8 cellular contexts compared by ENCODE assay signal in the genomic region with DNA sequence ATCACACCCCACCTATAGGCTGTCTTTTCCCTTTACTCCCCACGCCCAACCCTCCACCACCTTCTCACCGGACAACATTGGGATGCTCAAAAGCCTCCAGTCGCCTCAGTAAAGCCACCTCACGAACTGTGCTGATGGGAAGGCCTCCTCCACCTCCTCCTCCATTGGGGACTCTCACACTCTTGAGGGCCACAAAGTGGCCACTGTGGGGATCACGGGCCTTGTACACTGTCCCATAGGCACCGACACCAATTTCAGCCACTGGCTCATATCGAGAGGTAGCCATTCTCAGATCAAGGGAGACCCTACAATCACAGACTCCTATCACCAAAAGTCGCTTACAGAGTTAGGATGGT. TPM values are rescaled to one million over a fixed set of nuclear protein-coding genes. Genes with fewer than 3 reads are reported as not detected.
DNase-seq lines count a peak whose midpoint lies in the region; ATAC-seq, FAIRE-seq and TF ChIP-seq lines count a peak whose summit lies in the region.

No MANE protein-coding gene starts in this region.

- no peak for TF ChIP-seq CTCF in Caco-2 (IDR thresholded peaks at IDR 0.05; ENCODE audit: insufficient read depth in 1 of 2, low read depth in 1 of 2, low read length in 1 of 2, severe bottlenecking in 1 of 2, unreplicated experiment in 1 of 2)
- TF ChIP-seq CTCF in PC-3 (conservative IDR thresholded peaks at IDR 0.05; ENCODE audit: low read depth, low read length) = no peak
- no peak for TF ChIP-seq CTCF in endothelial cell (IDR thresholded peaks at IDR 0.05; ENCODE audit: unreplicated experiment)
- no peak for TF ChIP-seq CTCF in osteoblast (IDR thresholded peaks at IDR 0.05; ENCODE audit: extremely low read depth, low read depth, low read length)

- no peak for ATAC-seq in PC-3
- no peak for ATAC-seq in HG03378 (IDR thresholded peaks at IDR 0.05; ENCODE audit: unreplicated experiment)
- no peak for ATAC-seq in GM21360 (IDR thresholded peaks at IDR 0.05; ENCODE audit: unreplicated experiment)

- H3K27ac ChIP-seq in PC-3 (ENCODE audit: low read length) = peak overlapping the region; percentile 78; the same call in 1 of the 2 replicates
- peak overlapping the region; percentile 96 for H3K27ac ChIP-seq in osteoblast (ENCODE audit: low read depth, low read length)

- peak overlapping the region; percentile 99 for H3K27ac Mint-ChIP-seq in Caco-2 (ENCODE audit: unreplicated experiment)
- peak overlapping the region; percentile 99 for H3K27ac Mint-ChIP-seq in endothelial cell (ENCODE audit: unreplicated experiment)

- H3K4me1 Mint-ChIP-seq in Caco-2 (ENCODE audit: low read depth, unreplicated experiment) (peaks cover 25% of the 10 kb centered on the region), endothelial cell (ENCODE audit: unreplicated experiment) (peaks cover 49% of the 10 kb centered on the region)

- H3K36me3 Mint-ChIP-seq in Caco-2 (ENCODE audit: insufficient read depth, unreplicated experiment) (peaks cover 69% of the 10 kb centered on the region), endothelial cell (ENCODE audit: low read depth, unreplicated experiment) (peaks cover 52% of the 10 kb centered on the region)

- POLR2A ChIA-PET in Caco-2 (lab: Charles Lee) (interaction anchor here (0.8 kb wide), 1 partner anchor 21 kb away, joined by 5 read pairs; a partner anchor contains a TSS), PC-3 (lab: Charles Lee; ENCODE audit: unreplicated experiment) (no interaction called here)

- H3K9me3 Mint-ChIP-seq in Caco-2 (ENCODE audit: unreplicated experiment) (no peaks in the 10 kb centered on the region), endothelial cell (ENCODE audit: unreplicated experiment) (no peaks in the 10 kb centered on the region)

- peak overlapping the region; percentile 96 for H3K4me2 ChIP-seq in PC-3 (ENCODE audit: low read length)
- H3K4me2 ChIP-seq in osteoblast (ENCODE audit: insufficient read depth, low read length) = peak overlapping the region; percentile 85

- intact Hi-C loops in Caco-2 (cut with micrococcal nuclease; ENCODE audit: unreplicated experiment) (no loop called here), PC-3 (cut with micrococcal nuclease) (no loop called here)

- H3K9ac ChIP-seq in PC-3 (ENCODE audit: low read length) = peak overlapping the region; percentile 98

- H3K9me3 ChIP-seq in Caco-2 = no peaks in the 10 kb centered on the region
- H3K9me3 ChIP-seq in PC-3 (ENCODE audit: low read length) = no peaks in the 10 kb centered on the region
- H3K9me3 ChIP-seq in osteoblast (ENCODE audit: low read depth, low read length) = no peaks in the 10 kb centered on the region

- H2AFZ ChIP-seq in PC-3 (ENCODE audit: low read length) (peak overlapping the region; percentile 84), osteoblast (ENCODE audit: low read length) (peak overlapping the region; percentile 83)

- no peaks in the 10 kb centered on the region for H3K9me2 ChIP-seq in PC-3 (replicated peaks; ENCODE audit: low read length)

- TF ChIP-seq POLR2A in H54 (IDR thresholded peaks at IDR 0.05; ENCODE audit: low read depth, low read length) = no peak

- H3K27me3 ChIP-seq in Caco-2 (replicated peaks; ENCODE audit: control insufficient read depth, insufficient read depth, low read length) (no peaks in the 10 kb centered on the region), PC-3 (ENCODE audit: low read length) (no peaks in the 10 kb centered on the region), osteoblast (ENCODE audit: insufficient read depth, low read length) (peaks cover 31% of the 10 kb centered on the region)

- H3K36me3 ChIP-seq in Caco-2 (ENCODE audit: control insufficient read depth, insufficient read depth, low read length) = peaks cover 3% of the 10 kb centered on the region; the same call in 1 of the 2 replicates
- H3K36me3 ChIP-seq in PC-3 (ENCODE audit: low read depth, low read length) = peaks cover 32% of the 10 kb centered on the region
- peaks cover 41% of the 10 kb centered on the region for H3K36me3 ChIP-seq in osteoblast (ENCODE audit: insufficient read depth, low read length)

- H3K4me3 ChIP-seq in Caco-2 (ENCODE audit: low read depth, low read length) (peak overlapping the region; percentile 83), PC-3 (ENCODE audit: low read length) (peak overlapping the region; percentile 82), osteoblast (ENCODE audit: insufficient read depth, low read length) (peak overlapping the region; percentile 85)

- H3K4me3 Mint-ChIP-seq in Caco-2 (ENCODE audit: unreplicated experiment) (peak overlapping the region; percentile 99), endothelial cell (ENCODE audit: unreplicated experiment) (peak overlapping the region; percentile 100)

- H3K27me3 Mint-ChIP-seq in Caco-2 (ENCODE audit: insufficient read depth, unreplicated experiment) = no peaks in the 10 kb centered on the region
- peaks cover 28% of the 10 kb centered on the region for H3K27me3 Mint-ChIP-seq in endothelial cell (ENCODE audit: unreplicated experiment)

- FAIRE-seq in H54 (lab: Jason Lieb, UNC) = no peak

- H3F3A ChIP-seq in PC-3 (ENCODE audit: low read length, unreplicated experiment) = peaks cover under 1% of the 10 kb centered on the region

- H3K4me1 ChIP-seq in Caco-2 (peaks cover 14% of the 10 kb centered on the region), PC-3 (ENCODE audit: insufficient read depth, low read length) (peaks cover 28% of the 10 kb centered on the region), osteoblast (ENCODE audit: insufficient read depth, low read length) (peaks cover 16% of the 10 kb centered on the region)

- H4K20me1 ChIP-seq in PC-3 (ENCODE audit: low read length) (no peaks in the 10 kb centered on the region), osteoblast (ENCODE audit: insufficient read depth, low read length) (no peaks in the 10 kb centered on the region)

- H3K79me2 ChIP-seq in PC-3 (ENCODE audit: low read length) (peaks cover 34% of the 10 kb centered on the region), osteoblast (ENCODE audit: insufficient read depth, low read length) (peaks cover 34% of the 10 kb centered on the region)

- CTCF ChIA-PET in Caco-2 (lab: Charles Lee) (interaction anchor here (0.6 to 1.1 kb wide), 2 partner anchors 21 to 149 kb away, joined by 3 to 7 read pairs; a partner anchor contains a TSS), PC-3 (lab: Charles Lee) (no interaction called here)

- BruUV-seq in Caco-2 (replicated peaks; lab: Mats Ljungman, UMichigan) (no TSS peak), PC-3 (replicated peaks; lab: Mats Ljungman, UMichigan) (no TSS peak)

- DNase-seq in Caco-2 (no peak), PC-3 (no peak), endothelial cell (ENCODE audit: low spot score) (no peak), osteoblast (ENCODE audit: insufficient read length, low spot score, missing footprints) (peak; percentile 71), cortex of kidney (lab: John Stamatoyannopoulos, UW) (no peak), H54 (ENCODE audit: insufficient read length, low spot score) (no peak)

RNA-seq across cellular contexts. Expression of a gene that starts 0.7 kb away (rescaled TPM):
- 205 and 210 TPM in 2 replicates for total RNA-seq in Caco-2 (2022)
- 212 and 229 TPM in 2 replicates for total RNA-seq in PC-3 (2014; rRNA removed)
- 120 TPM for total RNA-seq in endothelial cell (ENCODE audit: unreplicated experiment)
- 275 and 293 TPM in 2 replicates for total RNA-seq in osteoblast

RNA-seq across cellular contexts. Expression of a gene that starts 3.5 kb away (rescaled TPM):
- total RNA-seq in Caco-2 (2022) = 11.0 and 12.0 TPM in 2 replicates
- total RNA-seq in PC-3 (2014; rRNA removed) = 9.3 and 13.4 TPM in 2 replicates
- 2.3 TPM for total RNA-seq in endothelial cell (ENCODE audit: unreplicated experiment)
- total RNA-seq in osteoblast = 0.59 and 0.72 TPM in 2 replicates

RNA-seq across cellular contexts. Expression of a gene that starts 6.6 kb away (rescaled TPM):
- total RNA-seq in Caco-2 (2022) = 20.6 and 23.3 TPM in 2 replicates
- total RNA-seq in PC-3 (2014; rRNA removed) = 18.9 and 20.3 TPM in 2 replicates
- 21.8 TPM for total RNA-seq in endothelial cell (ENCODE audit: unreplicated experiment)
- 37.4 and 41.6 TPM in 2 replicates for total RNA-seq in osteoblast

RNA-seq across cellular contexts. Expression of a gene that starts 12.9 kb away (rescaled TPM):
- 0.09 TPM in 1 of 2 replicates, not detected in the other for total RNA-seq in Caco-2 (2022)
- total RNA-seq in PC-3 (2014; rRNA removed) = 0.23 and 0.40 TPM in 2 replicates
- 27.0 TPM for total RNA-seq in endothelial cell (ENCODE audit: unreplicated experiment)
- total RNA-seq in osteoblast = 0.29 and 0.72 TPM in 2 replicates

RNA-seq across cellular contexts. Expression of a gene that starts 15.5 kb away (rescaled TPM):
- 6.9 and 7.1 TPM in 2 replicates for total RNA-seq in Caco-2 (2022)
- total RNA-seq in PC-3 (2014; rRNA removed) = 8.1 and 8.6 TPM in 2 replicates
- 1.4 TPM for total RNA-seq in endothelial cell (ENCODE audit: unreplicated experiment)
- total RNA-seq in osteoblast = 0.29 and 0.36 TPM in 2 replicates
